8 cellular contexts compared by ENCODE assay signal in the genomic region with DNA sequence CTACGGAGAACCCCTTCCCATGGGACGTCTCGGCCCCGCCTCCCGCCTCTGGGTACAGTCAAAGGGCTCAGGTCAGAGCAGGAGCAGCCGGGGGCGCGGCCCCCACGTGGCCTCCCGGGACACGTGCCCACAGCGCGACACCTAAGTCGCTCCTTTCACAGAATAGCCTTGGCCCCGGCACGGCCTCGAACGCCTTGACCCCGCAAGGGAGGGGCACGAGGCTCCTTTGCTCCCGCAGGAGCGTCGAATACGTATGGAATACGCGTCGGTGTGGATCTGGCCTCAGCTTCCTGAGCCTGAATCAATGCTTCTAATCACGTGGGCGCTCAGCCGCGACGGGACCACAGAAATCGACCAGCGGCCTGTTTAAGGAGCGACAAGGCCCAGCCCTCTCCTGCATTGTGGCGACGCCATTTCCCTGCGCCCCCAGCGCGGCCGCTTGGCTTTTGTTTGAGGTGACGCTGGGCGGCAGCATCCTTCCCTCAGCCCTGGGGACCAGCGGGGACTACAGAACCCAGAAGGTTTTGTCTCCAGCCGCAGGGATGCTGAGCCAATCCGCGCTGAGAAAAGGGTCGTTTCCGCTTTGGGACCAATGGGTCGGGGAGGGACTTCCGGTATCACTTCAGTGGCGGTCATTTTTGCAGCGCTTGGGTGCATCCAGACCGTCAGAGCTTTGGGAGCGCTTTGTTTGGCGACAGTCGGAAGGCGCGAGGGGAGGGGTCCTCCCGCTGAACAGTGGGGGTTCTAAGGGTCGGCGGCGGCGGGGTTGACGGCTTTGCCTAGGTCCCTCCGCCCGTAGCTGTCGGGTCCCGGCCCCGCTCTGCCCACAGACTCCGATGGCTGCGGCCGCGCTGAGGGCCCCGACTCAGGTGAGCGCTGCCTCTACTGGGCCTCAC. TPM values are rescaled to one million over a fixed set of nuclear protein-coding genes. Genes with fewer than 3 reads are reported as not detected.
A peak's percentile ranks its signal among the peaks of the same experiment; 100 is the strongest.
DNase-seq lines count a peak whose midpoint lies in the region; TF ChIP-seq lines count a peak whose summit lies in the region.

ZIK1 (plus strand) TSS at position 625 of the 896 bp plus-strand sequence; CDS start at position 837, 212 bp downstream.

- H3K36me3 ChIP-seq in endocrine pancreas (ENCODE audit: control insufficient read depth, insufficient read depth, low read length) = peaks cover 7% of the 10 kb centered on the region

- peak within 1 kb of the TSS; percentile 60 for H3K4me3 ChIP-seq in endocrine pancreas (ENCODE audit: control insufficient read depth, insufficient read depth, low read length)

- no peak; the same call in 1 of the 2 replicates for TF ChIP-seq CTCF in HFFc6 (IDR thresholded peaks at IDR 0.05)

- no peaks in the 10 kb centered on the region for H3K27me3 ChIP-seq in endocrine pancreas (ENCODE audit: control insufficient read depth, insufficient read depth, low read length)

- H3K27me3 Mint-ChIP-seq in HFFc6 (ENCODE audit: insufficient read depth) = peaks cover 4% of the 10 kb centered on the region; the same call in 1 of the 2 replicates

- DNase-seq in ELF-1 (ENCODE audit: low read depth, low spot score) = peak; percentile 96
- DNase-seq in HFFc6 = peak; percentile 79
- peak; percentile 95 for DNase-seq in NCI-H2171 treated with DMSO at 0.1 percent for 48 hours (lab: John Stamatoyannopoulos, UW)
- DNase-seq in activated CD8-positive, alpha-beta memory T cell treated with anti-CD3 and anti-CD28 coated beads for 48 hours (ENCODE audit: low read depth in 2 of 3, low spot score in 2 of 3) = peak; percentile 37 to 68 (median 65)
- peak; percentile 76 to 84 for DNase-seq in lung microvascular endothelial cell (ENCODE audit: low read depth in 2 of 2)
- peak; percentile 61 to 79 for DNase-seq in stimulated activated CD4-positive, alpha-beta T cell treated with anti-CD3 and anti-CD28 coated beads, Interleukin-4, amount 100 ng/mL, for 48 hours (ENCODE audit: low read depth in 2 of 2)
- DNase-seq in NOMO-1 treated with dmso at 0.1 percent for 144 hours (lab: John Stamatoyannopoulos, UW; ENCODE audit: unreplicated experiment) = no peak

- H3K9me3 Mint-ChIP-seq in HFFc6 = peaks cover 37% of the 10 kb centered on the region

- peaks cover 23% of the 10 kb centered on the region for H3K36me3 Mint-ChIP-seq in HFFc6 (ENCODE audit: low read depth)

- peak within 1 kb of the TSS; percentile 91 for H3K4me3 Mint-ChIP-seq in HFFc6

- no peaks in the 10 kb centered on the region for H3K4me1 ChIP-seq in endocrine pancreas (ENCODE audit: control insufficient read depth, insufficient read depth, low read length)

- peaks cover 6% of the 10 kb centered on the region for H3K9me3 ChIP-seq in endocrine pancreas (ENCODE audit: control insufficient read depth, low read length)

- peak within 1 kb of the TSS; percentile 25 for H3K9ac ChIP-seq in endocrine pancreas (ENCODE audit: control insufficient read depth, insufficient read depth, low read length)

- H3K4me1 Mint-ChIP-seq in HFFc6 (ENCODE audit: low read depth) = peaks cover 30% of the 10 kb centered on the region

- H3K27ac Mint-ChIP-seq in HFFc6 = peak within 1 kb of the TSS; percentile 73

RNA-seq across cellular contexts. Expression of gene ZIK1, which starts in this region (rescaled TPM):
- 1 to 10 TPM in 3 of 6 experiments, under 1 TPM in 3; 0.80 to 3.0 (median 1.3) TPM for total RNA-seq in HFFc6 (2021; fragmentation: NEBNext Ultra II Directional; extraction: Animal tissue kit (Norgen Biotek cat#: 25700))
- total RNA-seq in lung microvascular endothelial cell = 3.9 and 4.6 TPM in 2 replicates
